Comparison of ENCODE assay signal across 19 cellular contexts in genomic region chr4:118327554-118328241, GRCh38. TPM values are rescaled to one million over a fixed set of nuclear protein-coding genes. Genes with fewer than 3 reads are reported as not detected.
A peak's percentile ranks its signal among the peaks of the same experiment; 100 is the strongest.
DNase-seq lines count a peak whose midpoint lies in the region; ATAC-seq and TF ChIP-seq lines count a peak whose summit lies in the region.
"Had no signal": no experiment of that assay in that cellular context is flagged by ENCODE, and none has a peak within 500 bp of the region (broad histone marks: within the 10 kb centered on the region; RNA-seq: fewer than 3 reads in every experiment).

No MANE protein-coding gene starts in this region.

- no peak overlapping the region for H3K9ac ChIP-seq in adipocyte (ENCODE audit: low read length)
- H3K9ac ChIP-seq: BLaER1 treated with 17β-estradiol and CSF1 and Interleukin-3, amounts not matched to agents 10 nM and 100 nM had no signal

- no peaks in the 10 kb centered on the region for H3K9me3 Mint-ChIP-seq in stimulated activated memory B cell treated with anti-CD40 and anti-IgM and Interleukin-4, amounts not matched to agents 10 μg/mL and 1 μg/mL and 100 μg/mL, for 72 hours

- CTCF ChIA-PET in HEK293 (lab: Yijun Ruan, JAX): no interaction called here

- POLR2A ChIA-PET in HEK293 (lab: Yijun Ruan, JAX): interaction anchor here (1.0 kb wide), 1 partner anchor 25 kb away, joined by 4 read pairs; the partner anchor contains the start of gene PRSS12

- H3K4me1 ChIP-seq in HEK293 (ENCODE audit: control insufficient read depth, insufficient read depth, low read length): peaks cover 20% of the 10 kb centered on the region
- H3K4me1 ChIP-seq in adipocyte (ENCODE audit: control insufficient read depth, insufficient read depth, low read length): peaks cover 5% of the 10 kb centered on the region
- H3K4me1 ChIP-seq: uterus had no signal

- no peak overlapping the region for H3K4me3 ChIP-seq in HEK293 (ENCODE audit: low read depth, low read length)
- peak overlapping the region; percentile 4 for H3K4me3 ChIP-seq in adipocyte (ENCODE audit: low read length)
- H3K4me3 ChIP-seq: BLaER1 treated with 17β-estradiol and CSF1 and Interleukin-3, amounts not matched to agents 10 nM and 100 nM; uterus had no signal

- peak; percentile 72 for DNase-seq in AG09319 (ENCODE audit: extremely low read depth, low read depth)
- peak; percentile 45 for DNase-seq in adipocyte (ENCODE audit: low read depth)
- DNase-seq in myocyte (ENCODE audit: low read depth): peak; percentile 11
- DNase-seq in midbrain (lab: John Stamatoyannopoulos, UW): no peak
- DNase-seq in ACHN: no peak
- DNase-seq: amniotic stem cell; central memory CD4-positive, alpha-beta T cell; foreskin melanocyte; left cardiac atrium; NCI-H1930; NCI-H524 treated with DMSO at 0.1 percent for 48 hours; T1000; uterus had no signal

- TF ChIP-seq CTCF in AG09319 (IDR thresholded peaks at IDR 0.05; ENCODE audit: low read depth, low read length) (no peak), HEK293 (tag by site-specific recombination; IDR thresholded peaks at IDR 0.05) (no peak)

- no peak for ATAC-seq in GM18907 (IDR thresholded peaks at IDR 0.05; ENCODE audit: unreplicated experiment)
- no peak for ATAC-seq in stimulated activated memory B cell treated with anti-CD40 and anti-IgM and Interleukin-4, amounts not matched to agents 10 μg/mL and 1 μg/mL and 100 μg/mL, for 72 hours
- ATAC-seq: HCT116, HepG2 had no signal

- no peaks in the 10 kb centered on the region for H3K36me3 Mint-ChIP-seq in stimulated activated memory B cell treated with anti-CD40 and anti-IgM and Interleukin-4, amounts not matched to agents 10 μg/mL and 1 μg/mL and 100 μg/mL, for 72 hours

- no peaks in the 10 kb centered on the region for H3K36me3 ChIP-seq in HEK293 (ENCODE audit: control insufficient read depth in 2 of 2, insufficient read depth in 1 of 2, low read length in 2 of 2)
- H3K36me3 ChIP-seq in adipocyte (ENCODE audit: control insufficient read depth, insufficient read depth, low read length, severe bottlenecking): no peaks in the 10 kb centered on the region
- H3K36me3 ChIP-seq: BLaER1 treated with 17β-estradiol and CSF1 and Interleukin-3, amounts not matched to agents 10 nM and 100 nM; uterus had no signal

- no peak overlapping the region for H3K4me3 Mint-ChIP-seq in stimulated activated memory B cell treated with anti-CD40 and anti-IgM and Interleukin-4, amounts not matched to agents 10 μg/mL and 1 μg/mL and 100 μg/mL, for 72 hours

- H3K27ac ChIP-seq in HEK293 (ENCODE audit: extremely low read depth, low read depth, low read length): peak overlapping the region; percentile 47; the same call in 1 of the 2 replicates
- H3K27ac ChIP-seq: BLaER1 treated with 17β-estradiol and CSF1 and Interleukin-3, amounts not matched to agents 10 nM and 100 nM; uterus had no signal

- H3K27ac Mint-ChIP-seq in stimulated activated memory B cell treated with anti-CD40 and anti-IgM and Interleukin-4, amounts not matched to agents 10 μg/mL and 1 μg/mL and 100 μg/mL, for 72 hours: no peak overlapping the region

- H3K4me1 Mint-ChIP-seq in stimulated activated memory B cell treated with anti-CD40 and anti-IgM and Interleukin-4, amounts not matched to agents 10 μg/mL and 1 μg/mL and 100 μg/mL, for 72 hours: no peaks in the 10 kb centered on the region

- no peaks in the 10 kb centered on the region for H3K27me3 ChIP-seq in adipocyte (replicated peaks; ENCODE audit: control insufficient read depth, insufficient read depth, low read length)
- H3K27me3 ChIP-seq: BLaER1 treated with 17β-estradiol and CSF1 and Interleukin-3, amounts not matched to agents 10 nM and 100 nM; uterus had no signal

- in situ Hi-C loops in ACHN (cut with HindIII; ENCODE audit: low pct_ligation_motif_present, low pct_unique_long_range_greater_than_20kb, low sequenced_read_pairs): no loop called here

- H3K9me3 ChIP-seq in HEK293 (ENCODE audit: control insufficient read depth, insufficient read depth, low read depth, low read length): no peaks in the 10 kb centered on the region
- H3K9me3 ChIP-seq in adipocyte (ENCODE audit: control insufficient read depth, low read length): no peaks in the 10 kb centered on the region
- H3K9me3 ChIP-seq: BLaER1 treated with 17β-estradiol and CSF1 and Interleukin-3, amounts not matched to agents 10 nM and 100 nM; uterus had no signal

- H3K27me3 Mint-ChIP-seq in stimulated activated memory B cell treated with anti-CD40 and anti-IgM and Interleukin-4, amounts not matched to agents 10 μg/mL and 1 μg/mL and 100 μg/mL, for 72 hours: peaks cover 8% of the 10 kb centered on the region

TF ChIP-seq in HEK293, 187 proteins besides CTCF, POLR2A, EP300 and RAD21 (continues in another document):
- TF ChIP-seq KLF17 (tag by site-specific recombination; IDR thresholded peaks at IDR 0.05): 0 out of 2 replicates have a peak, but pooled peaks have one; percentile 39
- TF ChIP-seq ZNF121 (tag by site-specific recombination; IDR thresholded peaks at IDR 0.05): no peak; the same call in 1 of the 2 replicates
- TF ChIP-seq ZSCAN4 (tag by site-specific recombination; IDR thresholded peaks at IDR 0.05): peak; percentile 69
- TF ChIP-seq KLF16 (tag by site-specific recombination; IDR thresholded peaks at IDR 0.05): peak; percentile 68
- peak; percentile 57; the same call in 1 of the 2 replicates for TF ChIP-seq ZSCAN16 (tag by site-specific recombination; IDR thresholded peaks at IDR 0.05)
- no peak for TF ChIP-seq ZNF544 (tag by site-specific recombination; IDR thresholded peaks at IDR 0.05)
- no peak for TF ChIP-seq ZNF48 (tag by site-specific recombination; IDR thresholded peaks at IDR 0.05)
- peak; percentile 99 for TF ChIP-seq OSR2 (tag by site-specific recombination; IDR thresholded peaks at IDR 0.05)
- peak; percentile 68; the same call in 1 of the 2 replicates for TF ChIP-seq ZBTB6 (tag by site-specific recombination; IDR thresholded peaks at IDR 0.05)
- TF ChIP-seq MZF1 (tag by site-specific recombination; IDR thresholded peaks at IDR 0.05; ENCODE audit: borderline replicate concordance): peak; percentile 65; the same call in 1 of the 2 replicates
- TF ChIP-seq ZBTB21 (tag by site-specific recombination; IDR thresholded peaks at IDR 0.05): peak; percentile 57; the same call in 1 of the 2 replicates
- peak; percentile 97 for TF ChIP-seq GFI1B (tag by site-specific recombination; IDR thresholded peaks at IDR 0.05)
- peak; percentile 60; the same call in 1 of the 2 replicates for TF ChIP-seq BCL6B (tag by site-specific recombination; IDR thresholded peaks at IDR 0.05)
- no peak for TF ChIP-seq ZBTB26 (tag by site-specific recombination; optimal IDR thresholded peaks at IDR 0.05)
- peak; percentile 87; the same call in 1 of the 2 replicates for TF ChIP-seq ZNF2 (tag by site-specific recombination; IDR thresholded peaks at IDR 0.05)
- TF ChIP-seq ZNF529 (tag by site-specific recombination; IDR thresholded peaks at IDR 0.05; ENCODE audit: insufficient replicate concordance): no peak
- no peak for TF ChIP-seq ZNF350 (tag by site-specific recombination; IDR thresholded peaks at IDR 0.05)
- TF ChIP-seq GLI2 (tag by site-specific recombination; IDR thresholded peaks at IDR 0.05; ENCODE audit: borderline replicate concordance, low read depth): peak; percentile 98

RNA-seq across cellular contexts. Expression of gene PRSS12, which starts 25.1 kb away (rescaled TPM):
- total RNA-seq in myocyte: 1.5 and 7.3 TPM in 2 replicates
- 3.7 TPM for polyA plus RNA-seq in myocyte (2012)
- polyA plus RNA-seq: HepG2 had no signal

Comparison
In these comparisons a context has a peak if more than half of its experiments do, and no peak if none do; other contexts are left out.
1. DNase-seq: peak in AG09319 (single experiment), adipocyte (single experiment) and myocyte (single experiment); none in midbrain (single experiment) and ACHN (single experiment).